24 cellular contexts compared by ENCODE assay signal in genomic region chr17:279776-280175, GRCh38.
DNase-seq lines count a peak whose midpoint lies in the region; ATAC-seq and TF ChIP-seq lines count a peak whose summit lies in the region.
"Had no signal": no experiment of that assay in that cellular context is flagged by ENCODE, and none has a peak within 500 bp of the region (broad histone marks: within the 10 kb centered on the region; RNA-seq: fewer than 3 reads in every experiment).

No MANE protein-coding gene starts in this region.

- no peaks in the 10 kb centered on the region for H3K27me3 ChIP-seq in heart right ventricle
- peaks cover 0 to 10% (median 0%) of the 10 kb centered on the region in 4 donors for H3K27me3 ChIP-seq in esophagus muscularis mucosa
- no peaks in the 10 kb centered on the region for H3K27me3 ChIP-seq in upper lobe of left lung
- H3K27me3 ChIP-seq in SK-N-SH (ENCODE audit: insufficient read depth) = no peaks in the 10 kb centered on the region
- H3K27me3 ChIP-seq: SJCRH30 had no signal

- TF ChIP-seq RAD21 in SK-N-SH (IDR thresholded peaks at IDR 0.05; ENCODE audit: low read length) = no peak

- POLR2A ChIA-PET in SK-N-SH (lab: Yijun Ruan, JAX) = no interaction called here

- ATAC-seq in heart right ventricle (peak in 3 of 8 donors; percentile 33 to 54 (median 53)), left ventricle myocardium superior (no peak), upper lobe of left lung (ENCODE audit: low FRiP score in 2 of 2) (no peak)
- ATAC-seq: activated CD8-positive, alpha-beta memory T cell treated with anti-CD3 and anti-CD28 coated beads, Interleukin-2, amount 10 ng/mL, durations not matched to agents 7 days and 5 days; esophagus mucosa; mucosa of descending colon; PC-3 had no signal

- TF ChIP-seq POLR2A in esophagus muscularis mucosa (IDR thresholded peaks at IDR 0.05; ENCODE audit: low read depth) (no peak), upper lobe of left lung (IDR thresholded peaks at IDR 0.05) (no peak)

- H3K36me3 ChIP-seq in heart right ventricle = peaks cover 0 to 3% (median 0%) of the 10 kb centered on the region in 9 donors
- peaks cover 0 to 5% (median 0%) of the 10 kb centered on the region in 4 donors for H3K36me3 ChIP-seq in esophagus muscularis mucosa
- peaks cover 0 to 6% (median 3%) of the 10 kb centered on the region in 4 donors for H3K36me3 ChIP-seq in upper lobe of left lung
- no peaks in the 10 kb centered on the region for H3K36me3 ChIP-seq in SK-N-SH (replicated peaks in 1 of 2; ENCODE audit: control insufficient read depth in 1 of 2, insufficient read depth in 2 of 2, low read length in 1 of 2)
- H3K36me3 ChIP-seq: SJCRH30 had no signal

- TF ChIP-seq CTCF in heart right ventricle (IDR thresholded peaks at IDR 0.05) (no peak), esophagus muscularis mucosa (IDR thresholded peaks at IDR 0.05) (no peak), nephron (IDR thresholded peaks at IDR 0.05; ENCODE audit: unreplicated experiment in 3 of 3) (no peak), upper lobe of left lung (IDR thresholded peaks at IDR 0.05) (no peak), SK-N-SH (IDR thresholded peaks at IDR 0.05) (no peak)

- no peaks in the 10 kb centered on the region for H3K9me2 ChIP-seq in SK-N-SH

- H3F3A ChIP-seq in SK-N-SH (replicated peaks; ENCODE audit: insufficient read depth) = peaks cover 3% of the 10 kb centered on the region

- peaks cover 5% of the 10 kb centered on the region for H3K27me3 Mint-ChIP-seq in nephron (ENCODE audit: low read depth)
- H3K27me3 Mint-ChIP-seq: activated CD4-positive, alpha-beta T cell treated with anti-CD3 and anti-CD28 coated beads, Interleukin-2, amount 10 ng/mL, durations not matched to agents 24 days and 14 days; activated CD8-positive, alpha-beta memory T cell treated with anti-CD3 and anti-CD28 coated beads, Interleukin-2, amount 10 ng/mL, durations not matched to agents 7 days and 5 days; activated naive CD8-positive, alpha-beta T cell had no signal

- no peak overlapping the region for H2AFZ ChIP-seq in SK-N-SH (ENCODE audit: low read depth)

- TF ChIP-seq EP300 in esophagus muscularis mucosa (IDR thresholded peaks at IDR 0.05) = no peak
- TF ChIP-seq EP300 in upper lobe of left lung (IDR thresholded peaks at IDR 0.05) = no peak
- no peak for TF ChIP-seq EP300 in SK-N-SH (IDR thresholded peaks at IDR 0.05; ENCODE audit: borderline replicate concordance in 1 of 2, low read depth in 1 of 2, low read length in 1 of 2)

- CTCF ChIA-PET in SK-N-SH (lab: Yijun Ruan, JAX) = interaction anchor here (3.8 kb wide), 1 partner anchor 30 kb away, joined by 16 read pairs; no protein-coding TSS in a partner anchor

- H3K4me3 ChIP-seq in heart right ventricle (no peak overlapping the region), esophagus muscularis mucosa (no peak overlapping the region), upper lobe of left lung (no peak overlapping the region), SK-N-SH (ENCODE audit: low read depth in 2 of 2, low read length in 1 of 2) (no peak overlapping the region)
- H3K4me3 ChIP-seq: mucosa of descending colon, SJCRH30 had no signal

- H3K4me2 ChIP-seq in SK-N-SH = no peak overlapping the region

- H3K79me2 ChIP-seq in SK-N-SH (ENCODE audit: insufficient read depth) = no peaks in the 10 kb centered on the region

- H3K9me3 ChIP-seq in heart right ventricle (peaks cover 0 to 9% (median 0%) of the 10 kb centered on the region in 11 donors), esophagus muscularis mucosa (peaks cover 0 to 4% (median 0%) of the 10 kb centered on the region in 4 donors), upper lobe of left lung (no peaks in the 10 kb centered on the region), SK-N-SH (no peaks in the 10 kb centered on the region)
- H3K9me3 ChIP-seq: mucosa of descending colon, SJCRH30 had no signal

- H3K4me3 Mint-ChIP-seq in nephron = no peak overlapping the region
- H3K4me3 Mint-ChIP-seq: activated CD4-positive, alpha-beta T cell treated with anti-CD3 and anti-CD28 coated beads, Interleukin-2, amount 10 ng/mL, durations not matched to agents 24 days and 14 days; activated CD8-positive, alpha-beta memory T cell treated with anti-CD3 and anti-CD28 coated beads, Interleukin-2, amount 10 ng/mL, durations not matched to agents 7 days and 5 days; activated naive CD8-positive, alpha-beta T cell; neural crest cell had no signal

- H3K27ac ChIP-seq in heart right ventricle (peak overlapping the region; percentile 11 to 82 (median 52)), esophagus muscularis mucosa (replicated peaks in 1 of 4) (peak overlapping the region; percentile 11 to 48 (median 36)), upper lobe of left lung (peak overlapping the region; percentile 46 to 81 (median 66)), SK-N-SH (ENCODE audit: low read depth in 2 of 2, low read length in 1 of 2) (no peak overlapping the region)
- H3K27ac ChIP-seq: SJCRH30 had no signal

- H3K27ac Mint-ChIP-seq in nephron = peak overlapping the region; percentile 27 to 87 (median 62)
- H3K27ac Mint-ChIP-seq: activated CD4-positive, alpha-beta T cell treated with anti-CD3 and anti-CD28 coated beads, Interleukin-2, amount 10 ng/mL, durations not matched to agents 24 days and 14 days; activated CD8-positive, alpha-beta memory T cell treated with anti-CD3 and anti-CD28 coated beads, Interleukin-2, amount 10 ng/mL, durations not matched to agents 7 days and 5 days; activated naive CD8-positive, alpha-beta T cell had no signal

- WGBS in heart right ventricle, 2 donors = 66 to 68% methylated on average over 4 of the region's 4 CpGs
- 77% methylated on average over 4 of the region's 4 CpGs for WGBS in esophagus muscularis mucosa
- WGBS in upper lobe of left lung, 2 donors = 52 to 57% methylated on average over 4 of the region's 4 CpGs
- WGBS in SK-N-SH (ENCODE audit: low lambda C conversion rate) = 59% methylated on average over 4 of the region's 4 CpGs

- no peaks in the 10 kb centered on the region for H4K20me1 ChIP-seq in SK-N-SH (ENCODE audit: insufficient read depth)

- H3K4me1 Mint-ChIP-seq in nephron = peaks cover 4% of the 10 kb centered on the region
- H3K4me1 Mint-ChIP-seq: activated CD4-positive, alpha-beta T cell treated with anti-CD3 and anti-CD28 coated beads, Interleukin-2, amount 10 ng/mL, durations not matched to agents 24 days and 14 days; activated CD8-positive, alpha-beta memory T cell treated with anti-CD3 and anti-CD28 coated beads, Interleukin-2, amount 10 ng/mL, durations not matched to agents 7 days and 5 days; neural crest cell had no signal

- peaks cover 4% of the 10 kb centered on the region for H3K9me3 Mint-ChIP-seq in nephron
- H3K9me3 Mint-ChIP-seq: activated CD4-positive, alpha-beta T cell treated with anti-CD3 and anti-CD28 coated beads, Interleukin-2, amount 10 ng/mL, durations not matched to agents 24 days and 14 days; neural crest cell had no signal

- no peak for DNase-seq in heart right ventricle
- DNase-seq in left ventricle myocardium superior = no peak
- DNase-seq in esophagus muscularis mucosa (ENCODE audit: extremely low spot score) = no peak
- DNase-seq in upper lobe of left lung = peak in 1 of 2 donors; percentile 19
- DNase-seq in NCI-H345 (lab: John Stamatoyannopoulos, UW) = no peak
- DNase-seq in SK-N-SH = no peak
- DNase-seq in NCI-H146 (lab: John Stamatoyannopoulos, UW) = no peak
- DNase-seq: activated CD4-positive, alpha-beta T cell treated with anti-CD3 and anti-CD28 coated beads, Interleukin-2, amount 10 ng/mL, durations not matched to agents 24 days and 14 days; activated CD8-positive, alpha-beta memory T cell treated with anti-CD3 and anti-CD28 coated beads, Interleukin-2, amount 10 ng/mL, durations not matched to agents 7 days and 5 days; C1 segment of cervical spinal cord; cerebellar nuclear complex; effector CD8-positive, alpha-beta T cell; kidney glomerular epithelial cell; mucosa of descending colon; NCI-H1092; NCI-H2029; NCI-H446; PC-3; SJCRH30; stimulated activated CD8-positive, alpha-beta memory T cell treated with anti-CD3 and anti-CD28 coated beads, Interleukin-4, amount 100 ng/mL, for 48 hours had no signal

- H3K36me3 Mint-ChIP-seq in nephron (ENCODE audit: low read depth) = peaks cover 41% of the 10 kb centered on the region
- H3K36me3 Mint-ChIP-seq: activated CD8-positive, alpha-beta memory T cell treated with anti-CD3 and anti-CD28 coated beads, Interleukin-2, amount 10 ng/mL, durations not matched to agents 7 days and 5 days had no signal

- intact Hi-C loops in heart right ventricle (cut with DNase I) = no loop called here
- intact Hi-C loops in left ventricle myocardium superior (cut with micrococcal nuclease) = no loop called here
- intact Hi-C loops in esophagus muscularis mucosa (cut with DNase I) = no loop called here

- no peak overlapping the region for H3K9ac ChIP-seq in SK-N-SH

- H3K4me1 ChIP-seq in heart right ventricle = peaks cover 0 to 14% (median 12%) of the 10 kb centered on the region in 9 donors
- H3K4me1 ChIP-seq in esophagus muscularis mucosa = no peaks in the 10 kb centered on the region
- H3K4me1 ChIP-seq in upper lobe of left lung = peaks cover 5 to 18% (median 11%) of the 10 kb centered on the region in 4 donors
- H3K4me1 ChIP-seq in SK-N-SH (ENCODE audit: control insufficient read depth in 1 of 2, insufficient read depth in 2 of 2, low read depth in 1 of 2, low read length in 1 of 2) = no peaks in the 10 kb centered on the region
- H3K4me1 ChIP-seq: SJCRH30 had no signal

TF ChIP-seq in SK-N-SH, 30 proteins besides CTCF, POLR2A, EP300 and RAD21:
- TF ChIP-seq POLR2AphosphoS5 (IDR thresholded peaks at IDR 0.05; ENCODE audit: low read depth, low read length) (no peak), NRF1 (IDR thresholded peaks at IDR 0.05; ENCODE audit: low read depth, low read length) (no peak), EZH2phosphoT487 (IDR thresholded peaks at IDR 0.05; ENCODE audit: borderline replicate concordance, low read depth) (no peak), FOSL2 (IDR thresholded peaks at IDR 0.05; ENCODE audit: borderline replicate concordance, low read depth) (no peak), TCF12 (IDR thresholded peaks at IDR 0.05) (no peak), YY1 (IDR thresholded peaks at IDR 0.05; ENCODE audit: low read depth) (no peak), MXI1 (IDR thresholded peaks at IDR 0.05; ENCODE audit: low read depth, low read length) (no peak), TEAD4 (IDR thresholded peaks at IDR 0.05; ENCODE audit: borderline replicate concordance, insufficient read depth) (no peak), RFX5 (IDR thresholded peaks at IDR 0.05; ENCODE audit: low read length) (no peak), SMC3 (IDR thresholded peaks at IDR 0.05; ENCODE audit: low read depth, low read length) (no peak), USF1 (IDR thresholded peaks at IDR 0.05; ENCODE audit: borderline replicate concordance, low read depth) (no peak), FOXM1 (IDR thresholded peaks at IDR 0.05; ENCODE audit: low read depth) (no peak)

Comparison
In these comparisons a context has a peak if more than half of its experiments do, and no peak if none do; other contexts are left out.
1. H3K27ac ChIP-seq: peak in heart right ventricle (10 of 10), esophagus muscularis mucosa (4 of 4) and upper lobe of left lung (4 of 4); none in SK-N-SH (0 of 2).